Comparison of ENCODE assay signal across 8 cellular contexts in the genomic region with DNA sequence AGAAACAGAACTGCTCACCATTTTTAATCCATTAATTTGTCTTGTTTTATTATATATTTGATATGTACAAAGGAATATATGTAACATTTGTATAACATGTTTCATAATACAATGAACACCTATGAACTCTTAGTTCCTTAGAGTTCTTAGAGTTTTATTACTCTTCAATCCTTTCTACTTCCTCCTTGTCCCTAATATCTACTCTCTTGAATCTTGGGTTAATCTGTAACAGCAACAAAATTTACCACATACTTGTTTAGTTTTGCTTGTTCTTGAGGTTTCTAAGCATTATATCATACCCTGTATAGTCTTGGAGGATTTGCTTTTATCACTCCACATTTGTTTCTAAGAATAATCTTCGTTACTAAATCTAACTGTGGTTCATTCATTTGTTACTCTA.
A peak's percentile ranks its signal among the peaks of the same experiment; 100 is the strongest.
DNase-seq lines count a peak whose midpoint lies in the region; ATAC-seq and TF ChIP-seq lines count a peak whose summit lies in the region.

No MANE protein-coding gene starts in this region.

- DNase-seq in activated T-cell treated with anti-CD3 and anti-CD28 coated beads, Interleukin-2, amount 50 U/mL, for 24 hours, result no peak
- DNase-seq in activated T-cell treated with anti-CD3 and anti-CD28 coated beads, Interleukin-2, amount 50 U/mL, for 1 hour, result no peak
- DNase-seq in epithelial cell of proximal tubule (ENCODE audit: low read depth), result peak; percentile 32
- no peak for DNase-seq in H4 (ENCODE audit: low spot score)
- DNase-seq in AG08396 (ENCODE audit: low spot score), result no peak
- no peak for DNase-seq in activated CD4-positive, CD25-positive, alpha-beta regulatory T cell (lab: John Stamatoyannopoulos, UW)

- TF ChIP-seq CTCF in epithelial cell of proximal tubule (conservative IDR thresholded peaks at IDR 0.05; ENCODE audit: low read depth, low read length), result no peak

- H3K27me3 Mint-ChIP-seq in activated T-cell treated with anti-CD3 and anti-CD28 coated beads, Interleukin-2, amount 50 U/mL, for 24 hours, result no peaks in the 10 kb centered on the region
- H3K27me3 Mint-ChIP-seq in stimulated activated memory B cell treated with anti-CD40 and anti-IgM and Interleukin-4, amounts not matched to agents 10 μg/mL and 1 μg/mL and 100 μg/mL, for 72 hours, result no peaks in the 10 kb centered on the region

- peak overlapping the region; percentile 70 for H3K4me3 Mint-ChIP-seq in activated T-cell treated with anti-CD3 and anti-CD28 coated beads, Interleukin-2, amount 50 U/mL, for 24 hours
- peak overlapping the region; percentile 73 for H3K4me3 Mint-ChIP-seq in stimulated activated memory B cell treated with anti-CD40 and anti-IgM and Interleukin-4, amounts not matched to agents 10 μg/mL and 1 μg/mL and 100 μg/mL, for 72 hours

- H3K27ac Mint-ChIP-seq in activated T-cell treated with anti-CD3 and anti-CD28 coated beads, Interleukin-2, amount 50 U/mL, for 24 hours, result peak overlapping the region; percentile 90
- H3K27ac Mint-ChIP-seq in stimulated activated memory B cell treated with anti-CD40 and anti-IgM and Interleukin-4, amounts not matched to agents 10 μg/mL and 1 μg/mL and 100 μg/mL, for 72 hours, result peak overlapping the region; percentile 78

- peaks cover 41% of the 10 kb centered on the region for H3K4me1 Mint-ChIP-seq in activated T-cell treated with anti-CD3 and anti-CD28 coated beads, Interleukin-2, amount 50 U/mL, for 24 hours (ENCODE audit: low read depth)
- peaks cover 23% of the 10 kb centered on the region for H3K4me1 Mint-ChIP-seq in stimulated activated memory B cell treated with anti-CD40 and anti-IgM and Interleukin-4, amounts not matched to agents 10 μg/mL and 1 μg/mL and 100 μg/mL, for 72 hours

- peak overlapping the region; percentile 41 for H3K4me3 ChIP-seq in epithelial cell of proximal tubule (ENCODE audit: low read depth, low read length)

- H3K9me3 Mint-ChIP-seq in activated T-cell treated with anti-CD3 and anti-CD28 coated beads, Interleukin-2, amount 50 U/mL, for 24 hours, result no peaks in the 10 kb centered on the region
- H3K9me3 Mint-ChIP-seq in stimulated activated memory B cell treated with anti-CD40 and anti-IgM and Interleukin-4, amounts not matched to agents 10 μg/mL and 1 μg/mL and 100 μg/mL, for 72 hours, result no peaks in the 10 kb centered on the region

- ATAC-seq in HG03196 (IDR thresholded peaks at IDR 0.05; ENCODE audit: unreplicated experiment), result peak; percentile 68
- no peak for ATAC-seq in stimulated activated memory B cell treated with anti-CD40 and anti-IgM and Interleukin-4, amounts not matched to agents 10 μg/mL and 1 μg/mL and 100 μg/mL, for 72 hours

- peaks cover 64% of the 10 kb centered on the region for H3K36me3 Mint-ChIP-seq in activated T-cell treated with anti-CD3 and anti-CD28 coated beads, Interleukin-2, amount 50 U/mL, for 24 hours (ENCODE audit: low read depth)
- peaks cover 28% of the 10 kb centered on the region for H3K36me3 Mint-ChIP-seq in stimulated activated memory B cell treated with anti-CD40 and anti-IgM and Interleukin-4, amounts not matched to agents 10 μg/mL and 1 μg/mL and 100 μg/mL, for 72 hours
